Comparison of ENCODE assay signal across 18 cellular contexts in the genomic region with DNA sequence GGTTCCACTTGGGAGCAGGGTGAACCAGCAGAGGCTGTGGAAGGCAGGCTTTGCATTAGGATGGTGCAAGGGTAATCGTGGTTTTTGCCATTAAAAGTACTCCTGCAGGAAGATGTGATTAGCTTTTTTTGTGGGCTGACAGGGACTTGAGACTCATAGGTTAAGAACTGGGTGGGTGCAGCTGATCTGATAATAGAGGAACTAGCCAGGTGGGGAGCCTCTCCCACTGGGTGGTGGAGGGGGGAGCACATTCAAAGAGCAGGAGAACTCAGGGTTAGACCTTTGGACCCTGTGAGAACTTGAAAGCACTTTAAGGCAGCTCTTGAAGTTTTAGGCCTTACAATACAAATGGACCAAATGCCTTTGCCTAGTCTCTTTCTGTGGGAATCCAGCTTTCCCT. TPM values are rescaled to one million over a fixed set of nuclear protein-coding genes. Genes with fewer than 3 reads are reported as not detected.
DNase-seq lines count a peak whose midpoint lies in the region; ATAC-seq and TF ChIP-seq lines count a peak whose summit lies in the region.
"Had no signal": no experiment of that assay in that cellular context is flagged by ENCODE, and none has a peak within 500 bp of the region (broad histone marks: within the 10 kb centered on the region; RNA-seq: fewer than 3 reads in every experiment).

No MANE protein-coding gene starts in this region.

- H4K91ac ChIP-seq in neuronal stem cell (ENCODE audit: low read depth, low read length, poor library complexity) = no peak overlapping the region

- H2BK15ac ChIP-seq in neuronal stem cell (ENCODE audit: low read length) (no peak overlapping the region), mesendoderm (replicated peaks; ENCODE audit: low read depth) (no peak overlapping the region)

- H3K79me1 ChIP-seq in neuronal stem cell (ENCODE audit: low read depth, low read length) = no peaks in the 10 kb centered on the region
- no peaks in the 10 kb centered on the region for H3K79me1 ChIP-seq in mesendoderm (ENCODE audit: low read length)

- no peak for TF ChIP-seq CTCF in NB4 (IDR thresholded peaks at IDR 0.05; ENCODE audit: low read depth, low read length)
- TF ChIP-seq CTCF in body of pancreas (IDR thresholded peaks at IDR 0.05) = no peak

- no peak overlapping the region for H3K23ac ChIP-seq in neuronal stem cell (ENCODE audit: low read depth, low read length, poor library complexity)
- no peak overlapping the region for H3K23ac ChIP-seq in mesendoderm (ENCODE audit: low read length)

- TF ChIP-seq POLR2A in NB4 (IDR thresholded peaks at IDR 0.05; ENCODE audit: extremely low read depth, insufficient read length) = no peak
- no peak for TF ChIP-seq POLR2A in body of pancreas (IDR thresholded peaks at IDR 0.05)

- H3K4me1 Mint-ChIP-seq in effector memory CD8-positive, alpha-beta T cell (ENCODE audit: low read depth in 2 of 2) = peaks cover 19 to 47% of the 10 kb centered on the region in 2 donors
- H3K4me1 Mint-ChIP-seq: CD4-positive, alpha-beta memory T cell had no signal

- H3K18ac ChIP-seq in neuronal stem cell (ENCODE audit: low read length) (peak overlapping the region; percentile 67), mesendoderm (ENCODE audit: low read length) (no peak overlapping the region)

- H3K4ac ChIP-seq in neuronal stem cell (ENCODE audit: low read length) (no peak overlapping the region), mesendoderm (ENCODE audit: low read depth, low read length) (no peak overlapping the region)

- no peaks in the 10 kb centered on the region for H3K9me3 Mint-ChIP-seq in effector memory CD8-positive, alpha-beta T cell
- H3K9me3 Mint-ChIP-seq: HFFc6 had no signal

- H4K5ac ChIP-seq in mesendoderm (ENCODE audit: low read length) = no peak overlapping the region

- WGBS in neuronal stem cell (ENCODE audit: extremely low coverage in 2 of 2, insufficient read length in 2 of 2, insufficient replicate concordance in 1 of 2), 2 donors = no CpG with 5 or more reads among the region's 1 CpG
- 58 to 75% methylated on average over 1 of the region's 1 CpG for WGBS in body of pancreas, 2 donors
- no CpG with 5 or more reads among the region's 1 CpG for WGBS in mesendoderm (ENCODE audit: extremely low coverage, insufficient coverage, low lambda C conversion rate)

- no peak overlapping the region for H2AFZ ChIP-seq in neuronal stem cell (ENCODE audit: low read length)

- no peaks in the 10 kb centered on the region for H3K36me3 ChIP-seq in neuronal stem cell (replicated peaks in 1 of 2; ENCODE audit: control insufficient read depth in 2 of 2, insufficient read depth in 2 of 2, low read length in 2 of 2)
- H3K36me3 ChIP-seq in body of pancreas (replicated peaks in 1 of 2; ENCODE audit: insufficient read depth in 1 of 2, low read depth in 2 of 2) = no peaks in the 10 kb centered on the region
- no peaks in the 10 kb centered on the region for H3K36me3 ChIP-seq in mesendoderm (ENCODE audit: control insufficient read depth, insufficient read depth, low read length)
- H3K36me3 ChIP-seq: BLaER1, SJCRH30 had no signal

- H2AK5ac ChIP-seq in neuronal stem cell (ENCODE audit: low read depth, low read length) (no peak overlapping the region), mesendoderm (ENCODE audit: low read length) (no peak overlapping the region)

- peaks cover 0 to 3% (median 0%) of the 10 kb centered on the region in 3 experiments for H3K27me3 ChIP-seq in neuronal stem cell (ENCODE audit: control insufficient read depth in 3 of 3, insufficient read depth in 3 of 3, low read depth in 1 of 3, low read length in 3 of 3)
- no peaks in the 10 kb centered on the region for H3K27me3 ChIP-seq in body of pancreas
- no peaks in the 10 kb centered on the region for H3K27me3 ChIP-seq in mesendoderm (ENCODE audit: insufficient read depth, low read length, poor library complexity)
- H3K27me3 ChIP-seq: BLaER1 had no signal

- intact Hi-C loops in body of pancreas (cut with DNase I) = no loop called here

- H3K27ac ChIP-seq in neuronal stem cell (replicated peaks; ENCODE audit: low read length) (no peak overlapping the region), body of pancreas (no peak overlapping the region), mesendoderm (ENCODE audit: low read depth, low read length) (no peak overlapping the region)
- H3K27ac ChIP-seq: BLaER1, SJCRH30 had no signal

- H2BK5ac ChIP-seq in neuronal stem cell (ENCODE audit: low read length) = no peak overlapping the region
- no peak overlapping the region for H2BK5ac ChIP-seq in mesendoderm (ENCODE audit: low read length)

- ATAC-seq in effector memory CD8-positive, alpha-beta T cell (replicated peaks) = no peak
- ATAC-seq in body of pancreas (no peak), GM18519 (IDR thresholded peaks at IDR 0.05; ENCODE audit: low FRiP score, unreplicated experiment) (no peak)
- ATAC-seq: Panc1 had no signal

- H3K27me3 Mint-ChIP-seq in effector memory CD8-positive, alpha-beta T cell = no peaks in the 10 kb centered on the region

- peak overlapping the region; percentile 44 to 73 for H3K27ac Mint-ChIP-seq in effector memory CD8-positive, alpha-beta T cell
- H3K27ac Mint-ChIP-seq: CD4-positive, alpha-beta memory T cell; HFFc6 had no signal

- no peak overlapping the region for H4K8ac ChIP-seq in neuronal stem cell (ENCODE audit: low read depth, low read length)
- H4K8ac ChIP-seq in mesendoderm (ENCODE audit: low read depth, low read length) = no peak overlapping the region

- H3K4me1 ChIP-seq in neuronal stem cell (ENCODE audit: control insufficient read depth in 2 of 2, insufficient read depth in 1 of 2, low read depth in 1 of 2, low read length in 2 of 2) (peaks cover 0 to 2% of the 10 kb centered on the region in 2 donors), body of pancreas (no peaks in the 10 kb centered on the region), mesendoderm (ENCODE audit: control insufficient read depth, low read depth, low read length) (no peaks in the 10 kb centered on the region)
- H3K4me1 ChIP-seq: BLaER1, SJCRH30 had no signal

- no peaks in the 10 kb centered on the region for H3K79me2 ChIP-seq in mesendoderm (ENCODE audit: control insufficient read depth, insufficient read depth, low read length)

- no peak overlapping the region for H3K9ac ChIP-seq in neuronal stem cell (ENCODE audit: low read depth, low read length, poor library complexity)
- no peak overlapping the region for H3K9ac ChIP-seq in mesendoderm (ENCODE audit: low read length)
- H3K9ac ChIP-seq: BLaER1 had no signal

- peak; percentile 12 for DNase-seq in D341Med (ENCODE audit: low spot score)
- peak; percentile 63 for DNase-seq in NB4 (ENCODE audit: low read depth)
- no peak for DNase-seq in effector memory CD8-positive, alpha-beta T cell
- no peak for DNase-seq in neuronal stem cell (ENCODE audit: low spot score)
- no peak for DNase-seq in body of pancreas
- DNase-seq in mesendoderm = no peak
- DNase-seq in occipital lobe (lab: John Stamatoyannopoulos, UW) = no peak
- DNase-seq: CD4-positive, alpha-beta memory T cell; H7; HFFc6; NCI-H1436; NCI-H1930; NCI-H526; SJCRH30 had no signal

- H3K4me3 Mint-ChIP-seq in effector memory CD8-positive, alpha-beta T cell = no peak overlapping the region
- H3K4me3 Mint-ChIP-seq: CD4-positive, alpha-beta memory T cell; HFFc6 had no signal

- no peak overlapping the region for H3K14ac ChIP-seq in neuronal stem cell (ENCODE audit: low read length)

- no peak overlapping the region for H3K56ac ChIP-seq in mesendoderm (ENCODE audit: low read length)

- H3K4me2 ChIP-seq in neuronal stem cell (ENCODE audit: insufficient read depth, low read length, poor library complexity, severe bottlenecking) (no peak overlapping the region), mesendoderm (ENCODE audit: low read length) (no peak overlapping the region)
- H3K4me2 ChIP-seq: BLaER1 had no signal

- H3K9me3 ChIP-seq in neuronal stem cell (replicated peaks in 1 of 2; ENCODE audit: control insufficient read depth in 2 of 2, insufficient read depth in 1 of 2, low read depth in 1 of 2, low read length in 2 of 2) (no peaks in the 10 kb centered on the region), body of pancreas (no peaks in the 10 kb centered on the region)
- H3K9me3 ChIP-seq: SJCRH30 had no signal

- H3K36me3 Mint-ChIP-seq in effector memory CD8-positive, alpha-beta T cell (ENCODE audit: insufficient read depth) = peaks cover 5% of the 10 kb centered on the region
- H3K36me3 Mint-ChIP-seq: CD4-positive, alpha-beta memory T cell had no signal

- no peak overlapping the region for H2BK120ac ChIP-seq in neuronal stem cell (ENCODE audit: low read depth, low read length)
- no peak overlapping the region for H2BK120ac ChIP-seq in mesendoderm (ENCODE audit: low read depth, low read length)

- H2BK12ac ChIP-seq in neuronal stem cell (ENCODE audit: low read length) = no peak overlapping the region

- H3K4me3 ChIP-seq in NB4 (ENCODE audit: low read depth, low read length) = no peak overlapping the region
- no peak overlapping the region for H3K4me3 ChIP-seq in neuronal stem cell (ENCODE audit: low read length in 2 of 2)
- no peak overlapping the region for H3K4me3 ChIP-seq in body of pancreas
- H3K4me3 ChIP-seq in mesendoderm (ENCODE audit: low read length) = no peak overlapping the region
- H3K4me3 ChIP-seq: BLaER1, SJCRH30 had no signal

RNA-seq across cellular contexts. Expression of a gene that starts 32.4 kb away (rescaled TPM):
- not detected for polyA plus RNA-seq in neuronal stem cell (2013, experiment 1 of 2)
- not detected for polyA plus RNA-seq in neuronal stem cell (2013, experiment 2 of 2)
- total RNA-seq in body of pancreas (not detected), occipital lobe (4.1 TPM)
- polyA plus RNA-seq in mesendoderm (2013, experiment 1 of 2) = not detected
- not detected for polyA plus RNA-seq in mesendoderm (2013, experiment 2 of 2)
- total RNA-seq: H7, HFFc6, SJCRH30 had no signal

RNA-seq across cellular contexts. Expression of a gene that starts 40.4 kb away (rescaled TPM):
- 2.6 TPM for polyA plus RNA-seq in neuronal stem cell (2013, experiment 1 of 2)
- 3.2 TPM for polyA plus RNA-seq in neuronal stem cell (2013, experiment 2 of 2)
- total RNA-seq in body of pancreas (not detected), occipital lobe (1.9 TPM)
- 0.60 TPM for polyA plus RNA-seq in mesendoderm (2013, experiment 1 of 2)
- polyA plus RNA-seq in mesendoderm (2013, experiment 2 of 2) = 0.60 TPM
- total RNA-seq: H7, M059J had no signal
- polyA plus RNA-seq: CD4-positive, alpha-beta memory T cell had no signal

RNA-seq across cellular contexts. Expression of a gene that starts 46.1 kb away (rescaled TPM):
- polyA plus RNA-seq in neuronal stem cell (2013, experiment 1 of 2) = not detected
- not detected for polyA plus RNA-seq in neuronal stem cell (2013, experiment 2 of 2)
- not detected for total RNA-seq in body of pancreas
- not detected for polyA plus RNA-seq in mesendoderm (2013, experiment 1 of 2)
- not detected for polyA plus RNA-seq in mesendoderm (2013, experiment 2 of 2)
- total RNA-seq in occipital lobe = 7.2 TPM
- total RNA-seq: H7, HFFc6, M059J, SJCRH30 had no signal
- polyA plus RNA-seq: CD4-positive, alpha-beta memory T cell had no signal

Comparison
In these comparisons a context has a peak if more than half of its experiments do, and no peak if none do; other contexts are left out.
1. DNase-seq: peak in D341Med (single experiment) and NB4 (single experiment); none in effector memory CD8-positive, alpha-beta T cell (0 of 3), neuronal stem cell (single experiment), body of pancreas (0 of 4), mesendoderm (single experiment) and occipital lobe (single experiment).